Comparison of ENCODE assay signal across 15 cellular contexts in genomic region chr15:65887565-65887964, GRCh38. TPM values are rescaled to one million over a fixed set of nuclear protein-coding genes. Genes with fewer than 3 reads are reported as not detected.
DNase-seq lines count a peak whose midpoint lies in the region; ATAC-seq and TF ChIP-seq lines count a peak whose summit lies in the region.
"Had no signal": no experiment of that assay in that cellular context is flagged by ENCODE, and none has a peak within 500 bp of the region (broad histone marks: within the 10 kb centered on the region; RNA-seq: fewer than 3 reads in every experiment).

No MANE protein-coding gene starts in this region.

- intact Hi-C loops in left colon (cut with DNase I, micrococcal nuclease), result no loop called here
- intact Hi-C loops in mammary epithelial cell (cut with micrococcal nuclease), result no loop called here

- H3K4me1 Mint-ChIP-seq in CD4-positive, CD25-positive, alpha-beta regulatory T cell, result peaks cover 51 to 78% (median 73%) of the 10 kb centered on the region in 4 donors
- peaks cover 23 to 34% (median 29%) of the 10 kb centered on the region in 3 donors for H3K4me1 Mint-ChIP-seq in IgD-negative memory B cell
- H3K4me1 Mint-ChIP-seq in activated T-helper 17 cell treated with anti-CD3 and anti-CD28 coated beads, Interleukin-2, amount 50 U/mL, for 72 hours, result peaks cover 40% of the 10 kb centered on the region
- H3K4me1 Mint-ChIP-seq in natural killer cell treated with Interleukin-12 subunit alpha and Interleukin-12 subunit beta and Interleukin-15 and Interleukin-18, amount 100 ng/mL, for 72 hours (ENCODE audit: low read depth in 2 of 2), result peaks cover 46 to 66% of the 10 kb centered on the region in 2 donors

- 100% methylated on average over 3 of the region's 3 CpGs for WGBS in mammary epithelial cell (ENCODE audit: low coverage, missing lambda C conversion rate)

- no peaks in the 10 kb centered on the region for H3K27me3 Mint-ChIP-seq in CD4-positive, CD25-positive, alpha-beta regulatory T cell
- no peaks in the 10 kb centered on the region for H3K27me3 Mint-ChIP-seq in IgD-negative memory B cell
- no peaks in the 10 kb centered on the region for H3K27me3 Mint-ChIP-seq in activated T-helper 17 cell treated with anti-CD3 and anti-CD28 coated beads, Interleukin-2, amount 50 U/mL, for 72 hours
- H3K27me3 Mint-ChIP-seq in natural killer cell treated with Interleukin-12 subunit alpha and Interleukin-12 subunit beta and Interleukin-15 and Interleukin-18, amount 100 ng/mL, for 72 hours, result no peaks in the 10 kb centered on the region

- H2AFZ ChIP-seq in mammary epithelial cell (ENCODE audit: low read depth, low read length), result no peak overlapping the region

- H3K27ac Mint-ChIP-seq in CD4-positive, CD25-positive, alpha-beta regulatory T cell, result peak overlapping the region; percentile 38 to 90 (median 89)
- peak overlapping the region; percentile 32 to 96 (median 46) for H3K27ac Mint-ChIP-seq in IgD-negative memory B cell
- H3K27ac Mint-ChIP-seq in activated T-helper 17 cell treated with anti-CD3 and anti-CD28 coated beads, Interleukin-2, amount 50 U/mL, for 72 hours, result peak overlapping the region; percentile 97
- H3K27ac Mint-ChIP-seq in natural killer cell treated with Interleukin-12 subunit alpha and Interleukin-12 subunit beta and Interleukin-15 and Interleukin-18, amount 100 ng/mL, for 72 hours, result peak overlapping the region; percentile 88 to 95

- H3K4me1 ChIP-seq in CD4-positive, CD25-positive, alpha-beta regulatory T cell (ENCODE audit: control insufficient read depth, insufficient read depth, low read length, poor library complexity, severe bottlenecking), result peaks cover 18% of the 10 kb centered on the region
- H3K4me1 ChIP-seq in mammary epithelial cell (ENCODE audit: insufficient read depth, low read length), result no peaks in the 10 kb centered on the region
- H3K4me1 ChIP-seq: psoas muscle had no signal

- dilution Hi-C loops in mammary epithelial cell (cut with HindIII; ENCODE audit: low sequenced_read_pairs), result no loop called here

- H3K9ac ChIP-seq in mammary epithelial cell (ENCODE audit: insufficient read depth, low read length), result no peak overlapping the region

- peaks cover 56% of the 10 kb centered on the region for H3K79me2 ChIP-seq in mammary epithelial cell (ENCODE audit: insufficient read depth, low read length)

- H3K4me3 Mint-ChIP-seq in CD4-positive, CD25-positive, alpha-beta regulatory T cell, result peak overlapping the region in 2 of 4 donors; percentile 47 to 70
- no peak overlapping the region for H3K4me3 Mint-ChIP-seq in IgD-negative memory B cell
- H3K4me3 Mint-ChIP-seq in activated T-helper 17 cell treated with anti-CD3 and anti-CD28 coated beads, Interleukin-2, amount 50 U/mL, for 72 hours, result peak overlapping the region; percentile 48
- peak overlapping the region; percentile 80 for H3K4me3 Mint-ChIP-seq in natural killer cell treated with Interleukin-12 subunit alpha and Interleukin-12 subunit beta and Interleukin-15 and Interleukin-18, amount 100 ng/mL, for 72 hours

- H3K27me3 ChIP-seq in CD4-positive, CD25-positive, alpha-beta regulatory T cell (ENCODE audit: control insufficient read depth, insufficient read depth, low read length), result no peaks in the 10 kb centered on the region
- no peaks in the 10 kb centered on the region for H3K27me3 ChIP-seq in mammary epithelial cell (ENCODE audit: insufficient read depth, low read length)
- H3K27me3 ChIP-seq: brain microvascular endothelial cell had no signal

- CTCF ChIA-PET in mammary epithelial cell (lab: Charles Lee; ENCODE audit: low non-redundant PET), result no interaction called here

- TF ChIP-seq CTCF in mammary epithelial cell (conservative IDR thresholded peaks at IDR 0.05 in 1 of 2, IDR thresholded peaks at IDR 0.05 in 1 of 2; ENCODE audit: extremely low read depth in 1 of 2, insufficient read depth in 1 of 2, low read depth in 1 of 2, low read length in 2 of 2), result no peak

- peaks cover 51% of the 10 kb centered on the region for H3K36me3 Mint-ChIP-seq in CD4-positive, CD25-positive, alpha-beta regulatory T cell
- H3K36me3 Mint-ChIP-seq in IgD-negative memory B cell, result peaks cover 25% of the 10 kb centered on the region
- H3K36me3 Mint-ChIP-seq in activated T-helper 17 cell treated with anti-CD3 and anti-CD28 coated beads, Interleukin-2, amount 50 U/mL, for 72 hours (ENCODE audit: low read depth), result peaks cover 90% of the 10 kb centered on the region
- peaks cover 56% of the 10 kb centered on the region for H3K36me3 Mint-ChIP-seq in natural killer cell treated with Interleukin-12 subunit alpha and Interleukin-12 subunit beta and Interleukin-15 and Interleukin-18, amount 100 ng/mL, for 72 hours

- no peaks in the 10 kb centered on the region for H4K20me1 ChIP-seq in mammary epithelial cell (ENCODE audit: insufficient read depth, low read length)

- H3K36me3 ChIP-seq in CD4-positive, CD25-positive, alpha-beta regulatory T cell (ENCODE audit: control insufficient read depth, insufficient read depth, low read length), result peaks cover 55% of the 10 kb centered on the region
- peaks cover 26% of the 10 kb centered on the region for H3K36me3 ChIP-seq in mammary epithelial cell (ENCODE audit: insufficient read depth, low read length)

- no TSS peak for BruUV-seq in mammary epithelial cell (replicated peaks; lab: Mats Ljungman, UMichigan)

- in situ Hi-C loops in mammary epithelial cell (cut with MboI; ENCODE audit: low sequenced_read_pairs in 2 of 2), result no loop called here

- no peaks in the 10 kb centered on the region for H3K9me3 Mint-ChIP-seq in CD4-positive, CD25-positive, alpha-beta regulatory T cell
- peaks cover 0 to 2% (median 0%) of the 10 kb centered on the region in 3 donors for H3K9me3 Mint-ChIP-seq in IgD-negative memory B cell
- H3K9me3 Mint-ChIP-seq in activated T-helper 17 cell treated with anti-CD3 and anti-CD28 coated beads, Interleukin-2, amount 50 U/mL, for 72 hours, result no peaks in the 10 kb centered on the region
- H3K9me3 Mint-ChIP-seq in natural killer cell treated with Interleukin-12 subunit alpha and Interleukin-12 subunit beta and Interleukin-15 and Interleukin-18, amount 100 ng/mL, for 72 hours, result no peaks in the 10 kb centered on the region

- peak overlapping the region; percentile 34 for H3K4me3 ChIP-seq in CD4-positive, CD25-positive, alpha-beta regulatory T cell (ENCODE audit: low read depth, low read length)
- no peak overlapping the region for H3K4me3 ChIP-seq in mammary epithelial cell (replicated peaks in 1 of 3; ENCODE audit: insufficient read depth in 1 of 3, low read depth in 2 of 3, low read length in 3 of 3)
- H3K4me3 ChIP-seq: psoas muscle had no signal

- no peak overlapping the region for H3K4me2 ChIP-seq in mammary epithelial cell (ENCODE audit: insufficient read depth, low read depth, low read length)

- peak overlapping the region; percentile 42 for H3K27ac ChIP-seq in CD4-positive, CD25-positive, alpha-beta regulatory T cell (ENCODE audit: insufficient read depth, low read length, poor library complexity, severe bottlenecking)
- no peak overlapping the region for H3K27ac ChIP-seq in mammary epithelial cell (ENCODE audit: insufficient read depth, low read depth, low read length)
- H3K27ac ChIP-seq: brain microvascular endothelial cell, psoas muscle, WERI-Rb-1 had no signal

- peak in 2 of 3 donors; percentile 36 to 91 for DNase-seq in CD4-positive, CD25-positive, alpha-beta regulatory T cell
- no peak for DNase-seq in natural killer cell treated with Interleukin-12 subunit alpha and Interleukin-12 subunit beta and Interleukin-15 and Interleukin-18, amount 100 ng/mL, for 72 hours (ENCODE audit: low spot score)
- DNase-seq in amygdala (lab: John Stamatoyannopoulos, UW) (no peak), left colon (no peak), NCI-H526 (lab: John Stamatoyannopoulos, UW) (no peak), mammary epithelial cell (no peak)
- DNase-seq: brain microvascular endothelial cell; DMS 273 treated with DMSO at 0.1 percent for 48 hours; effector CD8-positive, alpha-beta T cell; NCI-H187 treated with DMSO at 0.1 percent for 48 hours; NCI-H526 treated with DMSO at 0.1 percent for 48 hours; psoas muscle; WERI-Rb-1 had no signal

- peak; percentile 87 to 89 for ATAC-seq in CD4-positive, CD25-positive, alpha-beta regulatory T cell (ENCODE audit: low read depth in 2 of 2)
- ATAC-seq in activated T-helper 17 cell treated with anti-CD3 and anti-CD28 coated beads, Interleukin-2, amount 50 U/mL, for 72 hours (replicated peaks), result peak; percentile 94
- ATAC-seq in natural killer cell treated with Interleukin-12 subunit alpha and Interleukin-12 subunit beta and Interleukin-15 and Interleukin-18, amount 100 ng/mL, for 72 hours, result peak; percentile 83 to 89
- no peak for ATAC-seq in left colon
- ATAC-seq: psoas muscle had no signal

- H3K9me3 ChIP-seq in CD4-positive, CD25-positive, alpha-beta regulatory T cell (ENCODE audit: control insufficient read depth in 2 of 2, low read length in 2 of 2), result no peaks in the 10 kb centered on the region
- H3K9me3 ChIP-seq in mammary epithelial cell (replicated peaks; ENCODE audit: insufficient read depth, low read length), result no peaks in the 10 kb centered on the region
- H3K9me3 ChIP-seq: psoas muscle had no signal

RNA-seq across cellular contexts. Expression of gene RAB11A, which starts 18.3 kb away (rescaled TPM):
- total RNA-seq in CD4-positive, CD25-positive, alpha-beta regulatory T cell, result 115 TPM
- 100 to 1,000 TPM; 229 to 330 (median 265) TPM for polyA plus RNA-seq in CD4-positive, CD25-positive, alpha-beta regulatory T cell
- polyA plus RNA-seq in IgD-negative memory B cell (248 TPM), mammary epithelial cell (498 TPM)
- total RNA-seq in activated T-helper 17 cell treated with anti-CD3 and anti-CD28 coated beads, Interleukin-2, amount 50 U/mL, for 72 hours, result 100 to 1,000 TPM; 108 to 143 TPM
- 100 to 1,000 TPM; 101 to 164 TPM for total RNA-seq in natural killer cell treated with Interleukin-12 subunit alpha and Interleukin-12 subunit beta and Interleukin-15 and Interleukin-18, amount 100 ng/mL, for 72 hours
- total RNA-seq in left colon (100 to 1,000 TPM; 334 to 358 TPM), mammary epithelial cell (100 to 1,000 TPM; 215 to 220 TPM)
- 220 TPM for polyA minus RNA-seq in mammary epithelial cell

Comparison
In these comparisons a context has a peak if more than half of its experiments do, and no peak if none do; other contexts are left out.
1. DNase-seq: peak in CD4-positive, CD25-positive, alpha-beta regulatory T cell (2 of 3); none in natural killer cell treated with Interleukin-12 subunit alpha and Interleukin-12 subunit beta and Interleukin-15 and Interleukin-18, amount 100 ng/mL, for 72 hours (single experiment), amygdala (0 of 56), left colon (0 of 2), NCI-H526 (0 of 2) and mammary epithelial cell (single experiment).
2. H3K27ac Mint-ChIP-seq: peak in every context shown above with its lines; median percentile 97 in activated T-helper 17 cell treated with anti-CD3 and anti-CD28 coated beads, Interleukin-2, amount 50 U/mL, for 72 hours; 92 in natural killer cell treated with Interleukin-12 subunit alpha and Interleukin-12 subunit beta and Interleukin-15 and Interleukin-18, amount 100 ng/mL, for 72 hours; 89 in CD4-positive, CD25-positive, alpha-beta regulatory T cell; 46 in IgD-negative memory B cell.
3. H3K4me3 Mint-ChIP-seq: peak in activated T-helper 17 cell treated with anti-CD3 and anti-CD28 coated beads, Interleukin-2, amount 50 U/mL, for 72 hours (single experiment) and natural killer cell treated with Interleukin-12 subunit alpha and Interleukin-12 subunit beta and Interleukin-15 and Interleukin-18, amount 100 ng/mL, for 72 hours (single experiment); none in IgD-negative memory B cell (0 of 4).